ENCODE assay signal across 8 cellular contexts in genomic region chr13:98672947-98673545, GRCh38.
DNase-seq lines count a peak whose midpoint lies in the region; ATAC-seq and TF ChIP-seq lines count a peak whose summit lies in the region.

No MANE protein-coding gene starts in this region.

- H3K36me3 ChIP-seq in MM.1S (replicated peaks; ENCODE audit: insufficient read depth, low read length) (no peaks in the 10 kb centered on the region), heart left ventricle (no peaks in the 10 kb centered on the region)

- 14 to 20% (median 15%) methylated on average over 11 of the region's 11 CpGs for WGBS in heart left ventricle, 4 donors

- intact Hi-C loops in heart left ventricle (cut with DNase I) (loop anchor here (1.0 to 10.0 kb wide), 14 partner anchors 169 to 821 kb away; partner anchors contain the start of gene FARP1 (in 4 of the 10)), posterior cingulate gyrus (cut with DNase I) (loop anchor here (1.0 to 10.0 kb wide), 3 partner anchors 228 to 816 kb away; no protein-coding TSS in a partner anchor)

- H3K4me2 ChIP-seq in MM.1S (ENCODE audit: low read depth, low read length) = peak overlapping the region; percentile 38; the same call in 1 of the 2 replicates

- H3K4me1 ChIP-seq in MM.1S (ENCODE audit: low read length) (peaks cover 18% of the 10 kb centered on the region), heart left ventricle (peaks cover 0 to 15% (median 7%) of the 10 kb centered on the region in 12 donors)

- H3K9me3 ChIP-seq in MM.1S (replicated peaks; ENCODE audit: insufficient read depth, low read length) (no peaks in the 10 kb centered on the region), heart left ventricle (no peaks in the 10 kb centered on the region)

- TF ChIP-seq POLR2A in heart left ventricle (IDR thresholded peaks at IDR 0.05) = no peak

- no peaks in the 10 kb centered on the region for H3K27me3 ChIP-seq in MM.1S (replicated peaks; ENCODE audit: insufficient read depth, low read length)
- H3K27me3 ChIP-seq in heart left ventricle = no peaks in the 10 kb centered on the region

- no peak overlapping the region for H3K9ac ChIP-seq in MM.1S (ENCODE audit: low read length)

- H3K4me3 ChIP-seq in MM.1S (ENCODE audit: low read length) (no peak overlapping the region), heart left ventricle (peak overlapping the region in 1 of 12 donors; percentile 14)

- TF ChIP-seq CTCF in MM.1S (IDR thresholded peaks at IDR 0.05; ENCODE audit: low read length) (peak; percentile 91), heart left ventricle (IDR thresholded peaks at IDR 0.05) (peak; percentile 82 to 96 (median 88))

- peak; percentile 92 for ATAC-seq in SK-N-SH treated with all-trans-retinoic acid at 6 μM for 48 hours
- peak; percentile 66 to 96 (median 92) for ATAC-seq in heart left ventricle
- ATAC-seq in GM21390 (IDR thresholded peaks at IDR 0.05; ENCODE audit: unreplicated experiment) = no peak

- H2AFZ ChIP-seq in MM.1S (ENCODE audit: low read length) = peak overlapping the region; percentile 15; the same call in 1 of the 2 replicates

- H3K9me2 ChIP-seq in MM.1S (replicated peaks; ENCODE audit: insufficient read depth, low read length) = no peaks in the 10 kb centered on the region

- no peaks in the 10 kb centered on the region for H4K20me1 ChIP-seq in MM.1S (ENCODE audit: insufficient read depth, low read length)

- DNase-seq in ELF-1 (ENCODE audit: low read depth, low spot score) (peak; percentile 77), H4 (ENCODE audit: low spot score) (peak; percentile 43), MM.1S (peak; percentile 83), amniotic epithelial cell (ENCODE audit: low read depth) (peak; percentile 55), heart left ventricle (peak; percentile 66 to 74 (median 70)), posterior cingulate gyrus (peak in 6 of 10 donors; percentile 22 to 90 (median 49))

- H3K27ac ChIP-seq in MM.1S (ENCODE audit: low read length) (no peak overlapping the region), heart left ventricle (peak overlapping the region in 1 of 12 donors; percentile 1)

- no peaks in the 10 kb centered on the region for H3K79me2 ChIP-seq in MM.1S (ENCODE audit: low read length)

- H3F3A ChIP-seq in MM.1S (ENCODE audit: insufficient read depth, low read length) = peaks cover 13% of the 10 kb centered on the region; the same call in 1 of the 2 replicates

TF ChIP-seq in SK-N-SH treated with all-trans-retinoic acid at 6 μM for 48 hours, 23 proteins besides CTCF, POLR2A, EP300 and RAD21:
- TF ChIP-seq OSR1 (CRISPR knock-in tag; IDR thresholded peaks at IDR 0.05) = no peak
- TF ChIP-seq, protein P1, sequence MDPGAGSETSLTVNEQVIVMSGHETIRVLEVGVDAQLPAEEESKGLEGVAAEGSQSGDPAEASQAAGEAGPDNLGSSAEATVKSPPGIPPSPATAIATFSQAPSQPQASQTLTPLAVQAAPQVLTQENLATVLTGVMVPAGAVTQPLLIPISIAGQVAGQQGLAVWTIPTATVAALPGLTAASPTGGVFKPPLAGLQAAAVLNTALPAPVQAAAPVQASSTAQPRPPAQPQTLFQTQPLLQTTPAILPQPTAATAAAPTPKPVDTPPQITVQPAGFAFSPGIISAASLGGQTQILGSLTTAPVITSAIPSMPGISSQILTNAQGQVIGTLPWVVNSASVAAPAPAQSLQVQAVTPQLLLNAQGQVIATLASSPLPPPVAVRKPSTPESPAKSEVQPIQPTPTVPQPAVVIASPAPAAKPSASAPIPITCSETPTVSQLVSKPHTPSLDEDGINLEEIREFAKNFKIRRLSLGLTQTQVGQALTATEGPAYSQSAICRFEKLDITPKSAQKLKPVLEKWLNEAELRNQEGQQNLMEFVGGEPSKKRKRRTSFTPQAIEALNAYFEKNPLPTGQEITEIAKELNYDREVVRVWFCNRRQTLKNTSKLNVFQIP (CRISPR knock-in tag; IDR thresholded peaks at IDR 0.05; ENCODE audit: borderline replicate concordance, low read depth) = 0 out of 2 replicates have a peak, but pooled peaks have one; percentile 49
- TF ChIP-seq CSDC2 (CRISPR knock-in tag; IDR thresholded peaks at IDR 0.05) = no peak
